24 cellular contexts compared by ENCODE assay signal in genomic region chrX:101977091-101977490, GRCh38. TPM values are rescaled to one million over a fixed set of nuclear protein-coding genes. Genes with fewer than 3 reads are reported as not detected.
DNase-seq lines count a peak whose midpoint lies in the region; ATAC-seq lines count a peak whose summit lies in the region.
"Had no signal": no experiment of that assay in that cellular context is flagged by ENCODE, and none has a peak within 500 bp of the region (broad histone marks: within the 10 kb centered on the region; RNA-seq: fewer than 3 reads in every experiment).

No MANE protein-coding gene starts in this region.

- CTCF ChIA-PET in activated naive CD4-positive, alpha-beta T cell treated with anti-CD3 and anti-CD28 coated beads for 36 hours (lab: Charles Lee): no interaction called here

- H3K27me3 ChIP-seq in GM23248 (replicated peaks; ENCODE audit: insufficient read depth): no peaks in the 10 kb centered on the region

- H3K36me3 ChIP-seq in GM23248 (ENCODE audit: low read depth): no peaks in the 10 kb centered on the region

- no peaks in the 10 kb centered on the region for H3K27me3 Mint-ChIP-seq in activated naive CD4-positive, alpha-beta T cell treated with anti-CD3 and anti-CD28 coated beads for 36 hours (ENCODE audit: low read depth)

- no peaks in the 10 kb centered on the region for H3K4me1 Mint-ChIP-seq in activated naive CD4-positive, alpha-beta T cell treated with anti-CD3 and anti-CD28 coated beads for 36 hours (ENCODE audit: low read depth)
- H3K4me1 Mint-ChIP-seq: B cell had no signal

- no peak overlapping the region for H3K4me3 ChIP-seq in GM23248
- H3K4me3 ChIP-seq: PC-9 had no signal

- H3K36me3 Mint-ChIP-seq in activated naive CD4-positive, alpha-beta T cell treated with anti-CD3 and anti-CD28 coated beads for 36 hours (ENCODE audit: low read depth): no peaks in the 10 kb centered on the region
- H3K36me3 Mint-ChIP-seq: CD8-positive, alpha-beta T cell had no signal

- no peak overlapping the region for H3K27ac Mint-ChIP-seq in activated naive CD4-positive, alpha-beta T cell treated with anti-CD3 and anti-CD28 coated beads for 36 hours
- H3K27ac Mint-ChIP-seq: B cell; CD8-positive, alpha-beta T cell had no signal

- H3K9me2 ChIP-seq in GM23248 (ENCODE audit: insufficient read depth): no peaks in the 10 kb centered on the region

- no peak overlapping the region for H3K9ac ChIP-seq in GM23248

- DNase-seq in GM23248 (peak; percentile 2), M059J (ENCODE audit: low read depth) (peak; percentile 47), fibroblast of peridontal ligament (ENCODE audit: extremely low read depth) (peak; percentile 34), SIG-M5 treated with dmso at 0.1 percent for 504 hours (lab: John Stamatoyannopoulos, UW; ENCODE audit: unreplicated experiment) (no peak)
- no peak for DNase-seq in activated naive CD4-positive, alpha-beta T cell treated with anti-CD3 and anti-CD28 coated beads for 36 hours
- DNase-seq: Caco-2; CD8-positive, alpha-beta T cell; DMS 273 treated with DMSO at 0.1 percent for 48 hours; DMS79; H7; KBM-7; MM.1S; NCI-H1694; NCI-H2029 treated with DMSO at 0.1 percent for 48 hours; NCI-H446 treated with DMSO at 0.1 percent for 48 hours; NCI-H526; PC-9; Right ventricle myocardium superior; T-helper 1 cell had no signal

- no peak for ATAC-seq in HG02678 (IDR thresholded peaks at IDR 0.05; ENCODE audit: unreplicated experiment)
- ATAC-seq in HG03469 (IDR thresholded peaks at IDR 0.05; ENCODE audit: unreplicated experiment): no peak
- ATAC-seq: CD8-positive, alpha-beta T cell had no signal

- H3K4me3 Mint-ChIP-seq in activated naive CD4-positive, alpha-beta T cell treated with anti-CD3 and anti-CD28 coated beads for 36 hours: no peak overlapping the region
- H3K4me3 Mint-ChIP-seq: B cell; CD8-positive, alpha-beta T cell had no signal

- H3K9me3 Mint-ChIP-seq in activated naive CD4-positive, alpha-beta T cell treated with anti-CD3 and anti-CD28 coated beads for 36 hours: peaks cover 2% of the 10 kb centered on the region
- H3K9me3 Mint-ChIP-seq: CD8-positive, alpha-beta T cell had no signal

- intact Hi-C loops in activated naive CD4-positive, alpha-beta T cell treated with anti-CD3 and anti-CD28 coated beads for 36 hours (cut with micrococcal nuclease): no loop called here

- H3K79me2 ChIP-seq in GM23248 (ENCODE audit: insufficient read depth): no peaks in the 10 kb centered on the region

- H4K20me1 ChIP-seq in GM23248 (ENCODE audit: insufficient read depth): no peaks in the 10 kb centered on the region

- no peaks in the 10 kb centered on the region for H3F3A ChIP-seq in GM23248 (ENCODE audit: insufficient read depth)

- in situ Hi-C loops in GM23248 (cut with MboI): no loop called here

- no peak overlapping the region for H3K4me2 ChIP-seq in GM23248 (ENCODE audit: unreplicated experiment)
- H3K4me2 ChIP-seq: PC-9 had no signal

- H3K27ac ChIP-seq in GM23248: no peak overlapping the region
- H3K27ac ChIP-seq: C4-2B, PC-9 had no signal

- H3K9me3 ChIP-seq in GM23248 (ENCODE audit: low read depth): no peaks in the 10 kb centered on the region
- H3K9me3 ChIP-seq: Caco-2 had no signal

- H3K4me1 ChIP-seq in GM23248 (ENCODE audit: insufficient read depth): no peaks in the 10 kb centered on the region; the same call in 1 of the 2 replicates
- H3K4me1 ChIP-seq: Caco-2 had no signal

- H2AFZ ChIP-seq in GM23248: no peak overlapping the region
- H2AFZ ChIP-seq: PC-9 had no signal

RNA-seq across cellular contexts. Expression of gene ZMAT1, which starts 45.3 kb away (rescaled TPM):
- not detected in 2 replicates for total RNA-seq in GM23248 (2014; rRNA removed; shearing (Covaris generic))
- 0.06 TPM in 1 of 2 replicates, not detected in the other for polyA plus RNA-seq in GM23248 (2016; fragmentation: Nextera tagmentation; extraction: Ambion mirVana)
- total RNA-seq in M059J (2014; rRNA removed; shearing (Covaris generic)): 0.62 and 0.86 TPM in 2 replicates
- total RNA-seq in activated naive CD4-positive, alpha-beta T cell treated with anti-CD3 and anti-CD28 coated beads for 36 hours: 1 to 10 TPM; 2.7 to 2.8 TPM
- total RNA-seq: PC-9, RPMI7951 had no signal

Comparison
In these comparisons a context has a peak if more than half of its experiments do, and no peak if none do; other contexts are left out.
1. DNase-seq: peak in GM23248 (single experiment), M059J (single experiment) and fibroblast of peridontal ligament (single experiment); none in activated naive CD4-positive, alpha-beta T cell treated with anti-CD3 and anti-CD28 coated beads for 36 hours (single experiment) and SIG-M5 treated with dmso at 0.1 percent for 504 hours (single experiment).